ENCODE assay signal across 11 cellular contexts in genomic region chr17:15981646-15982580, GRCh38. TPM values are rescaled to one million over a fixed set of nuclear protein-coding genes. Genes with fewer than 3 reads are reported as not detected.
DNase-seq lines count a peak whose midpoint lies in the region; ATAC-seq and TF ChIP-seq lines count a peak whose summit lies in the region.
"Had no signal": no experiment of that assay in that cellular context is flagged by ENCODE, and none has a peak within 500 bp of the region (broad histone marks: within the 10 kb centered on the region; RNA-seq: fewer than 3 reads in every experiment).

No MANE protein-coding gene starts in this region.

- H2AFZ ChIP-seq in GM23338 = no peak overlapping the region

- no peak overlapping the region for H3K4me3 ChIP-seq in GM23338
- H3K4me3 ChIP-seq: suprapubic skin had no signal

- H3K9me3 Mint-ChIP-seq in GM23338 (peaks cover 8% of the 10 kb centered on the region), chondrocyte (ENCODE audit: low read depth) (no peaks in the 10 kb centered on the region), neural crest cell (no peaks in the 10 kb centered on the region)

- no peak; the same call in 1 of the 3 replicates for ATAC-seq in GM23338
- no peak for ATAC-seq in GM18867 (IDR thresholded peaks at IDR 0.05; ENCODE audit: unreplicated experiment)

- no peak overlapping the region for H3K4me2 ChIP-seq in GM23338

- peaks cover 4% of the 10 kb centered on the region; the same call in 1 of the 2 replicates for H3K36me3 ChIP-seq in GM23338 (ENCODE audit: insufficient read depth)

- H3K9me2 ChIP-seq in GM23338 (ENCODE audit: insufficient read depth) = no peaks in the 10 kb centered on the region

- TF ChIP-seq CTCF in GM23338 (conservative IDR thresholded peaks at IDR 0.05; ENCODE audit: low read depth in 2 of 2) (no peak), chondrocyte (IDR thresholded peaks at IDR 0.05) (no peak), neural crest cell (conservative IDR thresholded peaks at IDR 0.05) (no peak)

- no peak overlapping the region for H3K27ac ChIP-seq in GM23338 (ENCODE audit: low read depth)
- H3K27ac ChIP-seq: suprapubic skin had no signal

- H3K4me3 Mint-ChIP-seq in GM23338 = no peak overlapping the region; the same call in 2 of the 3 replicates
- no peak overlapping the region for H3K4me3 Mint-ChIP-seq in chondrocyte (ENCODE audit: unreplicated experiment)
- H3K4me3 Mint-ChIP-seq in neural crest cell = no peak overlapping the region
- H3K4me3 Mint-ChIP-seq: nephron had no signal

- H4K20me1 ChIP-seq in GM23338 (replicated peaks; ENCODE audit: insufficient read depth) = 0 out of 2 replicates have a peak, but pooled peaks cover 4% of the 10 kb centered on the region

- 0 out of 2 replicates have a peak, but pooled peaks cover 3% of the 10 kb centered on the region for H3F3A ChIP-seq in GM23338 (replicated peaks; ENCODE audit: low read depth)

- H3K36me3 Mint-ChIP-seq in GM23338 (ENCODE audit: low read depth) = peaks cover 83% of the 10 kb centered on the region
- peaks cover 20% of the 10 kb centered on the region for H3K36me3 Mint-ChIP-seq in chondrocyte (ENCODE audit: low read depth)
- H3K36me3 Mint-ChIP-seq in neural crest cell (ENCODE audit: low read depth) = peaks cover 35% of the 10 kb centered on the region

- H3K27me3 ChIP-seq in GM23338 (ENCODE audit: insufficient read depth) = no peaks in the 10 kb centered on the region
- H3K27me3 ChIP-seq: suprapubic skin had no signal

- H3K4me1 ChIP-seq in GM23338 (ENCODE audit: insufficient read depth) = peaks cover 7% of the 10 kb centered on the region; the same call in 1 of the 2 replicates
- H3K4me1 ChIP-seq: suprapubic skin had no signal

- H3K4me1 Mint-ChIP-seq in GM23338 (peaks cover 10% of the 10 kb centered on the region), chondrocyte (ENCODE audit: low read depth) (peaks cover 23% of the 10 kb centered on the region), neural crest cell (peaks cover 4% of the 10 kb centered on the region)
- H3K4me1 Mint-ChIP-seq: nephron had no signal

- no peaks in the 10 kb centered on the region for H3K79me2 ChIP-seq in GM23338 (replicated peaks; ENCODE audit: insufficient read depth)

- H3K27me3 Mint-ChIP-seq in GM23338 (ENCODE audit: insufficient read depth, low read depth, poor library complexity) = no peaks in the 10 kb centered on the region
- H3K27me3 Mint-ChIP-seq in chondrocyte (ENCODE audit: low read depth) = no peaks in the 10 kb centered on the region
- no peaks in the 10 kb centered on the region for H3K27me3 Mint-ChIP-seq in neural crest cell (ENCODE audit: low read depth)

- H3K27ac Mint-ChIP-seq in GM23338 = peak overlapping the region; percentile 74
- H3K27ac Mint-ChIP-seq in chondrocyte (ENCODE audit: unreplicated experiment) = peak overlapping the region; percentile 86
- peak overlapping the region; percentile 44 for H3K27ac Mint-ChIP-seq in neural crest cell (ENCODE audit: unreplicated experiment)

- DNase-seq in GM23338 (ENCODE audit: low spot score) (peak; percentile 42), OCI-M1 (lab: John Stamatoyannopoulos, UW) (peak; percentile 63), chondrocyte (ENCODE audit: low spot score) (no peak), neural crest cell (ENCODE audit: low read depth, low spot score) (no peak), hippocampal formation (lab: John Stamatoyannopoulos, UW) (no peak), DMS153 treated with DMSO at 0.1 percent for 48 hours (lab: John Stamatoyannopoulos, UW; ENCODE audit: unreplicated experiment) (no peak), GOT3 (lab: John Stamatoyannopoulos, UW) (no peak)
- DNase-seq: NCI-H2171 had no signal

TF ChIP-seq in GM23338, 12 proteins besides CTCF, POLR2A, EP300 and RAD21:
- no peak for TF ChIP-seq CREB1 (CRISPR knock-in tag; IDR thresholded peaks at IDR 0.05; ENCODE audit: low read depth)
- no peak for TF ChIP-seq ETS1 (IDR thresholded peaks at IDR 0.05)
- no peak for TF ChIP-seq NANOG (IDR thresholded peaks at IDR 0.05; ENCODE audit: borderline replicate concordance)
- no peak for TF ChIP-seq ZNF331 (CRISPR knock-in tag; IDR thresholded peaks at IDR 0.05; ENCODE audit: low read depth)
- no peak for TF ChIP-seq EZH2 (IDR thresholded peaks at IDR 0.05; ENCODE audit: low read depth, unreplicated experiment)
- TF ChIP-seq STAT1 (IDR thresholded peaks at IDR 0.05; ENCODE audit: unreplicated experiment) = no peak
TF ChIP-seq in GM23338: peak in this region for 0.

RNA-seq across cellular contexts. Expression of gene ZSWIM7, which starts 17.6 kb away (rescaled TPM):
- 16.3 and 17.5 TPM in 2 replicates for total RNA-seq in GM23338 (2014; rRNA removed; shearing (Covaris generic))
- polyA plus RNA-seq in GM23338 (2016; fragmentation: Nextera tagmentation; extraction: Ambion mirVana) = 48.0 and 50.4 TPM in 2 replicates
- total RNA-seq in chondrocyte = 16.7 to 18.7 TPM (median 18.2 TPM) in 3 replicates
- 39.0 and 41.9 TPM in 2 replicates for total RNA-seq in neural crest cell

RNA-seq across cellular contexts. Expression of gene TTC19, which starts 17.7 kb away (rescaled TPM):
- 92.2 and 93.5 TPM in 2 replicates for total RNA-seq in GM23338 (2014; rRNA removed; shearing (Covaris generic))
- polyA plus RNA-seq in GM23338 (2016; fragmentation: Nextera tagmentation; extraction: Ambion mirVana) = 23.1 and 30.3 TPM in 2 replicates
- total RNA-seq in chondrocyte (22.9 to 28.3 TPM (median 23.7 TPM) in 3 replicates), neural crest cell (40.3 TPM in 2 replicates)

RNA-seq across cellular contexts. Expression of gene ADORA2B, which starts 37.0 kb away (rescaled TPM):
- total RNA-seq in GM23338 (2014; rRNA removed; shearing (Covaris generic)) = 7.9 and 13.1 TPM in 2 replicates
- 2.7 and 3.3 TPM in 2 replicates for polyA plus RNA-seq in GM23338 (2016; fragmentation: Nextera tagmentation; extraction: Ambion mirVana)
- total RNA-seq in chondrocyte = 4.6 to 9.7 TPM (median 9.6 TPM) in 3 replicates
- total RNA-seq in neural crest cell = 0.98 and 1.0 TPM in 2 replicates

Comparison
In these comparisons a context has a peak if more than half of its experiments do, and no peak if none do; other contexts are left out.
1. DNase-seq: peak in GM23338 (single experiment) and OCI-M1 (single experiment); none in chondrocyte (single experiment), neural crest cell (single experiment), hippocampal formation (0 of 2), DMS153 treated with DMSO at 0.1 percent for 48 hours (single experiment) and GOT3 (single experiment).
2. Peak in every context shown above with its lines, with median percentiles within 50 percentile points of each other: H3K27ac Mint-ChIP-seq.